ENCODE assay signal across 8 cellular contexts in genomic region chr16:75462804-75463203, GRCh38. TPM values are rescaled to one million over a fixed set of nuclear protein-coding genes. Genes with fewer than 3 reads are reported as not detected.
DNase-seq lines count a peak whose midpoint lies in the region; ATAC-seq lines count a peak whose summit lies in the region.

No MANE protein-coding gene starts in this region.

- intact Hi-C loops in left colon (cut with DNase I, micrococcal nuclease): no loop called here

- ATAC-seq in CD4-positive, CD25-positive, alpha-beta regulatory T cell (ENCODE audit: low read depth in 2 of 2): peak; percentile 9 to 13
- ATAC-seq in GM21619 (IDR thresholded peaks at IDR 0.05; ENCODE audit: unreplicated experiment) (peak; percentile 14), GM21367 (IDR thresholded peaks at IDR 0.05; ENCODE audit: unreplicated experiment) (no peak), left colon (no peak)

- peaks cover 13% of the 10 kb centered on the region for H3K27me3 Mint-ChIP-seq in CD4-positive, CD25-positive, alpha-beta regulatory T cell
- H3K27me3 Mint-ChIP-seq in T-helper 1 cell treated with Interleukin-12 subunit alpha and Interleukin-12 subunit beta and Interleukin-4 antibody, amounts not matched to agents 30 μg/mL and 1 μg/mL, for 36 hours (ENCODE audit: low read depth): no peaks in the 10 kb centered on the region

- peaks cover 0 to 2% (median 0%) of the 10 kb centered on the region in 7 donors for H3K9me3 Mint-ChIP-seq in CD4-positive, CD25-positive, alpha-beta regulatory T cell
- no peaks in the 10 kb centered on the region for H3K9me3 Mint-ChIP-seq in T-helper 1 cell treated with Interleukin-12 subunit alpha and Interleukin-12 subunit beta and Interleukin-4 antibody, amounts not matched to agents 30 μg/mL and 1 μg/mL, for 36 hours

- H3K4me1 Mint-ChIP-seq in CD4-positive, CD25-positive, alpha-beta regulatory T cell: peaks cover 30 to 66% (median 45%) of the 10 kb centered on the region in 4 donors
- H3K4me1 Mint-ChIP-seq in T-helper 1 cell treated with Interleukin-12 subunit alpha and Interleukin-12 subunit beta and Interleukin-4 antibody, amounts not matched to agents 30 μg/mL and 1 μg/mL, for 36 hours (ENCODE audit: low read depth): peaks cover 33% of the 10 kb centered on the region

- H3K36me3 Mint-ChIP-seq in CD4-positive, CD25-positive, alpha-beta regulatory T cell: peaks cover 10% of the 10 kb centered on the region
- H3K36me3 Mint-ChIP-seq in T-helper 1 cell treated with Interleukin-12 subunit alpha and Interleukin-12 subunit beta and Interleukin-4 antibody, amounts not matched to agents 30 μg/mL and 1 μg/mL, for 36 hours (ENCODE audit: low read depth): peaks cover 13% of the 10 kb centered on the region

- H3K27ac Mint-ChIP-seq in CD4-positive, CD25-positive, alpha-beta regulatory T cell: peak overlapping the region; percentile 95 to 96 (median 96)
- H3K27ac Mint-ChIP-seq in T-helper 1 cell treated with Interleukin-12 subunit alpha and Interleukin-12 subunit beta and Interleukin-4 antibody, amounts not matched to agents 30 μg/mL and 1 μg/mL, for 36 hours: peak overlapping the region; percentile 93

- no peaks in the 10 kb centered on the region for H3K9me3 ChIP-seq in CD4-positive, CD25-positive, alpha-beta regulatory T cell (ENCODE audit: control insufficient read depth in 2 of 2, low read length in 2 of 2)

- peak overlapping the region; percentile 84 for H3K4me3 ChIP-seq in CD4-positive, CD25-positive, alpha-beta regulatory T cell (ENCODE audit: low read depth, low read length)

- peaks cover 35% of the 10 kb centered on the region for H3K4me1 ChIP-seq in CD4-positive, CD25-positive, alpha-beta regulatory T cell (ENCODE audit: control insufficient read depth, insufficient read depth, low read length, poor library complexity, severe bottlenecking)

- peak in 2 of 3 donors; percentile 63 to 78 for DNase-seq in CD4-positive, CD25-positive, alpha-beta regulatory T cell
- DNase-seq in iris pigment epithelial cell (ENCODE audit: low read depth) (peak; percentile 23), T1000 (lab: John Stamatoyannopoulos, UW) (no peak), NCI-H82 treated with DMSO at 0.1 percent for 48 hours (lab: John Stamatoyannopoulos, UW; ENCODE audit: unreplicated experiment) (no peak), left colon (no peak)

- no peaks in the 10 kb centered on the region for H3K36me3 ChIP-seq in CD4-positive, CD25-positive, alpha-beta regulatory T cell (ENCODE audit: control insufficient read depth, insufficient read depth, low read length)

- peak overlapping the region; percentile 92 to 96 (median 94) for H3K4me3 Mint-ChIP-seq in CD4-positive, CD25-positive, alpha-beta regulatory T cell
- H3K4me3 Mint-ChIP-seq in T-helper 1 cell treated with Interleukin-12 subunit alpha and Interleukin-12 subunit beta and Interleukin-4 antibody, amounts not matched to agents 30 μg/mL and 1 μg/mL, for 36 hours: peak overlapping the region; percentile 93

- H3K27me3 ChIP-seq in CD4-positive, CD25-positive, alpha-beta regulatory T cell (ENCODE audit: control insufficient read depth, insufficient read depth, low read length): no peaks in the 10 kb centered on the region

- peak overlapping the region; percentile 98 for H3K27ac ChIP-seq in CD4-positive, CD25-positive, alpha-beta regulatory T cell (ENCODE audit: insufficient read depth, low read length, poor library complexity, severe bottlenecking)

RNA-seq across cellular contexts. Expression of gene TMEM170A, which starts 1.7 kb away (rescaled TPM):
- 45.1 TPM for total RNA-seq in CD4-positive, CD25-positive, alpha-beta regulatory T cell
- 10 to 100 TPM; 34.8 to 41.0 (median 38.1) TPM for polyA plus RNA-seq in CD4-positive, CD25-positive, alpha-beta regulatory T cell
- 10 to 100 TPM; 54.1 to 71.9 TPM for total RNA-seq in left colon

RNA-seq across cellular contexts. Expression of gene CFDP1, which starts 29.5 kb away (rescaled TPM):
- total RNA-seq in CD4-positive, CD25-positive, alpha-beta regulatory T cell: 41.7 TPM
- polyA plus RNA-seq in CD4-positive, CD25-positive, alpha-beta regulatory T cell: 10 to 100 TPM; 32.0 to 63.8 (median 37.2) TPM
- 100 to 1,000 TPM in 1 of 2 donors, 10 to 100 TPM in 1; 79.8 to 117 TPM for total RNA-seq in left colon

RNA-seq across cellular contexts. Expression of gene CHST6, which starts 32.4 kb away (rescaled TPM):
- total RNA-seq in CD4-positive, CD25-positive, alpha-beta regulatory T cell: not detected
- not detected for polyA plus RNA-seq in CD4-positive, CD25-positive, alpha-beta regulatory T cell
- total RNA-seq in left colon: 1 to 10 TPM; 2.0 to 4.0 TPM

Comparison
In these comparisons a context has a peak if more than half of its experiments do, and no peak if none do; other contexts are left out.
1. ATAC-seq: peak in CD4-positive, CD25-positive, alpha-beta regulatory T cell (2 of 2) and GM21619 (single experiment); none in GM21367 (single experiment) and left colon (single experiment).
2. DNase-seq: peak in CD4-positive, CD25-positive, alpha-beta regulatory T cell (2 of 3) and iris pigment epithelial cell (single experiment); none in T1000 (single experiment), NCI-H82 treated with DMSO at 0.1 percent for 48 hours (single experiment) and left colon (0 of 2).